8 cellular contexts compared by ENCODE assay signal in the genomic region with DNA sequence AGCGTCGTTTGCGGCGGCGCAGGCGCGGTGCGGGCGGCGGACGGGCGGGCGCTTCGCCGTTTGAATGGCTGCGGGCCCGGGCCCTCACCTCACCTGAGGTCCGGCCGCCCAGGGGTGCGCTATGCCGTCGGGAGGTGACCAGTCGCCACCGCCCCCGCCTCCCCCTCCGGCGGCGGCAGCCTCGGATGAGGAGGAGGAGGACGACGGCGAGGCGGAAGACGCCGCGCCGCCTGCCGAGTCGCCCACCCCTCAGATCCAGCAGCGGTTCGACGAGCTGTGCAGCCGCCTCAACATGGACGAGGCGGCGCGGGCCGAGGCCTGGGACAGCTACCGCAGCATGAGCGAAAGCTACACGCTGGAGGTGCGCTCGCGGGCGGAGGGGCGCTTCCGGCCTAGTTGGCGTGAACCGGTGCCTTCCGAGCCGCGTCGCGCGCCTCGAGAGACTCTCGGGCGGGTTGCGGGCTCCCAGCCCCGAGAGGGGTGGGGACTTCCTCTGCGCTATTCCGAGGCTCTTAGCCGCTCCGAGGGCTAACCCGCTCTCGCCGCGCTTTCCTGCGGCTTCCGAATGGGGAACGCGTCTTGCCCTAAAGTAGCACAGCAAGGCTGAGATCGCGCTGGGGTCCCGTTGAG. TPM values are rescaled to one million over a fixed set of nuclear protein-coding genes. Genes with fewer than 3 reads are reported as not detected.
A peak's percentile ranks its signal among the peaks of the same experiment; 100 is the strongest.
DNase-seq lines count a peak whose midpoint lies in the region; ATAC-seq and TF ChIP-seq lines count a peak whose summit lies in the region.

A gene with protein sequence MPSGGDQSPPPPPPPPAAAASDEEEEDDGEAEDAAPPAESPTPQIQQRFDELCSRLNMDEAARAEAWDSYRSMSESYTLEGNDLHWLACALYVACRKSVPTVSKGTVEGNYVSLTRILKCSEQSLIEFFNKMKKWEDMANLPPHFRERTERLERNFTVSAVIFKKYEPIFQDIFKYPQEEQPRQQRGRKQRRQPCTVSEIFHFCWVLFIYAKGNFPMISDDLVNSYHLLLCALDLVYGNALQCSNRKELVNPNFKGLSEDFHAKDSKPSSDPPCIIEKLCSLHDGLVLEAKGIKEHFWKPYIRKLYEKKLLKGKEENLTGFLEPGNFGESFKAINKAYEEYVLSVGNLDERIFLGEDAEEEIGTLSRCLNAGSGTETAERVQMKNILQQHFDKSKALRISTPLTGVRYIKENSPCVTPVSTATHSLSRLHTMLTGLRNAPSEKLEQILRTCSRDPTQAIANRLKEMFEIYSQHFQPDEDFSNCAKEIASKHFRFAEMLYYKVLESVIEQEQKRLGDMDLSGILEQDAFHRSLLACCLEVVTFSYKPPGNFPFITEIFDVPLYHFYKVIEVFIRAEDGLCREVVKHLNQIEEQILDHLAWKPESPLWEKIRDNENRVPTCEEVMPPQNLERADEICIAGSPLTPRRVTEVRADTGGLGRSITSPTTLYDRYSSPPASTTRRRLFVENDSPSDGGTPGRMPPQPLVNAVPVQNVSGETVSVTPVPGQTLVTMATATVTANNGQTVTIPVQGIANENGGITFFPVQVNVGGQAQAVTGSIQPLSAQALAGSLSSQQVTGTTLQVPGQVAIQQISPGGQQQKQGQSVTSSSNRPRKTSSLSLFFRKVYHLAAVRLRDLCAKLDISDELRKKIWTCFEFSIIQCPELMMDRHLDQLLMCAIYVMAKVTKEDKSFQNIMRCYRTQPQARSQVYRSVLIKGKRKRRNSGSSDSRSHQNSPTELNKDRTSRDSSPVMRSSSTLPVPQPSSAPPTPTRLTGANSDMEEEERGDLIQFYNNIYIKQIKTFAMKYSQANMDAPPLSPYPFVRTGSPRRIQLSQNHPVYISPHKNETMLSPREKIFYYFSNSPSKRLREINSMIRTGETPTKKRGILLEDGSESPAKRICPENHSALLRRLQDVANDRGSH (plus strand): TSS at position 36 of the 630 bp plus-strand sequence. CDS start 86 bp downstream, at position 122.

- H3K36me3 ChIP-seq in mesendoderm (ENCODE audit: control insufficient read depth, insufficient read depth, low read length), result no peaks in the 10 kb centered on the region

- peaks cover 13% of the 10 kb centered on the region for H3K79me2 ChIP-seq in mesendoderm (ENCODE audit: control insufficient read depth, insufficient read depth, low read length)

- WGBS in mesendoderm (ENCODE audit: extremely low coverage, insufficient coverage, low lambda C conversion rate), result no CpG with 5 or more reads among the region's 85 CpGs

- no peak for DNase-seq in AG04450 (ENCODE audit: low read depth, low spot score)
- peak; percentile 37 for DNase-seq in NCI-H510A treated with DMSO at 0.1 percent for 48 hours (lab: John Stamatoyannopoulos, UW)
- DNase-seq in activated CD8-positive, alpha-beta memory T cell treated with anti-CD3 and anti-CD28 coated beads for 24 hours, result peak; percentile 91
- DNase-seq in effector CD8-positive, alpha-beta T cell (lab: John Stamatoyannopoulos, UW), result peak; percentile 65
- peak; percentile 76 for DNase-seq in mesendoderm
- DNase-seq in stimulated activated CD8-positive, alpha-beta memory T cell treated with anti-CD3 and anti-CD28 coated beads, Interleukin-15, amount 100 ng/mL, for 4 hours (ENCODE audit: low read depth in 2 of 2), result peak; percentile 27 to 72

- peak within 1 kb of the TSS; percentile 89 for H4K5ac ChIP-seq in mesendoderm (ENCODE audit: low read length)

- no peak within 1 kb of the TSS for H4K8ac ChIP-seq in mesendoderm (ENCODE audit: low read depth, low read length)

- H2BK120ac ChIP-seq in mesendoderm (ENCODE audit: low read depth, low read length), result no peak within 1 kb of the TSS

- H2AK5ac ChIP-seq in mesendoderm (ENCODE audit: low read length), result no peak within 1 kb of the TSS

- H3K56ac ChIP-seq in mesendoderm (ENCODE audit: low read length), result peak within 1 kb of the TSS; percentile 97

- H3K18ac ChIP-seq in mesendoderm (ENCODE audit: low read length), result peak within 1 kb of the TSS; percentile 44

- peak; percentile 41 for ATAC-seq in GM18858 (IDR thresholded peaks at IDR 0.05; ENCODE audit: unreplicated experiment)
- ATAC-seq in HG03060 (IDR thresholded peaks at IDR 0.05; ENCODE audit: low read depth, unreplicated experiment), result peak; percentile 58

- peak within 1 kb of the TSS; percentile 85 for H3K27ac ChIP-seq in AG04450 (ENCODE audit: low read depth, low read length)
- peak within 1 kb of the TSS; percentile 31 for H3K27ac ChIP-seq in mesendoderm (ENCODE audit: low read depth, low read length)

- peaks cover 3% of the 10 kb centered on the region for H3K4me1 ChIP-seq in mesendoderm (ENCODE audit: control insufficient read depth, low read depth, low read length)

- H3K27me3 ChIP-seq in AG04450 (ENCODE audit: control insufficient read depth, insufficient read depth, low read length), result peaks cover 4% of the 10 kb centered on the region
- no peaks in the 10 kb centered on the region for H3K27me3 ChIP-seq in mesendoderm (ENCODE audit: insufficient read depth, low read length, poor library complexity)

- TF ChIP-seq CTCF in AG04450 (IDR thresholded peaks at IDR 0.05; ENCODE audit: low read depth, low read length), result no peak

- H2BK5ac ChIP-seq in mesendoderm (ENCODE audit: low read length), result peak within 1 kb of the TSS; percentile 56

- H3K4me3 ChIP-seq in AG04450 (ENCODE audit: low read depth, low read length), result peak within 1 kb of the TSS; percentile 96
- H3K4me3 ChIP-seq in mesendoderm (ENCODE audit: low read length), result peak within 1 kb of the TSS; percentile 63

- peaks cover 5% of the 10 kb centered on the region; the same call in 1 of the 2 replicates for H3K9me3 ChIP-seq in AG04450 (ENCODE audit: control insufficient read depth, insufficient read depth, low read length)

- peak within 1 kb of the TSS; percentile 25 for H2BK15ac ChIP-seq in mesendoderm (replicated peaks; ENCODE audit: low read depth)

- peaks cover 6% of the 10 kb centered on the region for H3K79me1 ChIP-seq in mesendoderm (ENCODE audit: low read length)

- H3K9ac ChIP-seq in mesendoderm (ENCODE audit: low read length), result peak within 1 kb of the TSS; percentile 94

- H3K4ac ChIP-seq in mesendoderm (ENCODE audit: low read depth, low read length), result no peak within 1 kb of the TSS

- peak within 1 kb of the TSS; percentile 59 for H3K4me2 ChIP-seq in mesendoderm (ENCODE audit: low read length)

- peak within 1 kb of the TSS; percentile 83 for H3K23ac ChIP-seq in mesendoderm (ENCODE audit: low read length)

- POLR2A ChIA-PET in AG04450 (lab: Yijun Ruan, JAX), result no interaction called here

- CTCF ChIA-PET in AG04450 (lab: Charles Lee), result no interaction called here

RNA-seq across cellular contexts. Expression of the gene that starts here (rescaled TPM):
- polyA plus RNA-seq in AG04450 (2011; rRNA removed), result 33.8 and 44.6 TPM in 2 replicates
- 45.9 and 46.8 TPM in 2 replicates for polyA minus RNA-seq in AG04450 (2011; rRNA and poly(A)+ RNA removed)
- polyA plus RNA-seq in mesendoderm (2013, experiment 1 of 2), result 6.2 TPM
- polyA plus RNA-seq in mesendoderm (2013, experiment 2 of 2), result 5.9 TPM
